Comparison of ENCODE assay signal across 1 cellular context in the genomic region with DNA sequence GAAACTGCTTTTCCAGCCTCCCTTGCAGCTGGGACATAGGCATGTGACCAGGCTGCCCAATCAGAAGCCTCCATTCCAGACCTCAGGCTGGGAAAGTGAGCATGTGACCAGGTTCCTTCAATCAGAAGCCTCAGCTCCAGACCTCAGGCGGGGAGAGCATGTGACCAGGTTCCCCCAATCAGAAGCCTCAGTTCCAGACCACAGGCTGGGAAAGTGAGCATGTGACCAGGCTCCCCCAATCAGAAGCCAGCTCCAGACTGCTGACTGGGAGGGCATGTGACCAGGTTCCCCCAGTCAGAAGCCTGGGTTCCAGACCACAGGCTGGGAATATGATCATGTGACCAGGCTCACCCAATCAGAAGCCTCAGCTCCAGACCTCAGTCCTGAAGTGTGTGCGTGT.
A peak's percentile ranks its signal among the peaks of the same experiment; 100 is the strongest.
TF ChIP-seq lines count a peak whose summit lies in the region.

No MANE protein-coding gene starts in this region.

TF ChIP-seq in GM12878, 131 proteins besides CTCF, POLR2A, EP300 and RAD21 (continued from another document):
- TF ChIP-seq, protein P1, sequence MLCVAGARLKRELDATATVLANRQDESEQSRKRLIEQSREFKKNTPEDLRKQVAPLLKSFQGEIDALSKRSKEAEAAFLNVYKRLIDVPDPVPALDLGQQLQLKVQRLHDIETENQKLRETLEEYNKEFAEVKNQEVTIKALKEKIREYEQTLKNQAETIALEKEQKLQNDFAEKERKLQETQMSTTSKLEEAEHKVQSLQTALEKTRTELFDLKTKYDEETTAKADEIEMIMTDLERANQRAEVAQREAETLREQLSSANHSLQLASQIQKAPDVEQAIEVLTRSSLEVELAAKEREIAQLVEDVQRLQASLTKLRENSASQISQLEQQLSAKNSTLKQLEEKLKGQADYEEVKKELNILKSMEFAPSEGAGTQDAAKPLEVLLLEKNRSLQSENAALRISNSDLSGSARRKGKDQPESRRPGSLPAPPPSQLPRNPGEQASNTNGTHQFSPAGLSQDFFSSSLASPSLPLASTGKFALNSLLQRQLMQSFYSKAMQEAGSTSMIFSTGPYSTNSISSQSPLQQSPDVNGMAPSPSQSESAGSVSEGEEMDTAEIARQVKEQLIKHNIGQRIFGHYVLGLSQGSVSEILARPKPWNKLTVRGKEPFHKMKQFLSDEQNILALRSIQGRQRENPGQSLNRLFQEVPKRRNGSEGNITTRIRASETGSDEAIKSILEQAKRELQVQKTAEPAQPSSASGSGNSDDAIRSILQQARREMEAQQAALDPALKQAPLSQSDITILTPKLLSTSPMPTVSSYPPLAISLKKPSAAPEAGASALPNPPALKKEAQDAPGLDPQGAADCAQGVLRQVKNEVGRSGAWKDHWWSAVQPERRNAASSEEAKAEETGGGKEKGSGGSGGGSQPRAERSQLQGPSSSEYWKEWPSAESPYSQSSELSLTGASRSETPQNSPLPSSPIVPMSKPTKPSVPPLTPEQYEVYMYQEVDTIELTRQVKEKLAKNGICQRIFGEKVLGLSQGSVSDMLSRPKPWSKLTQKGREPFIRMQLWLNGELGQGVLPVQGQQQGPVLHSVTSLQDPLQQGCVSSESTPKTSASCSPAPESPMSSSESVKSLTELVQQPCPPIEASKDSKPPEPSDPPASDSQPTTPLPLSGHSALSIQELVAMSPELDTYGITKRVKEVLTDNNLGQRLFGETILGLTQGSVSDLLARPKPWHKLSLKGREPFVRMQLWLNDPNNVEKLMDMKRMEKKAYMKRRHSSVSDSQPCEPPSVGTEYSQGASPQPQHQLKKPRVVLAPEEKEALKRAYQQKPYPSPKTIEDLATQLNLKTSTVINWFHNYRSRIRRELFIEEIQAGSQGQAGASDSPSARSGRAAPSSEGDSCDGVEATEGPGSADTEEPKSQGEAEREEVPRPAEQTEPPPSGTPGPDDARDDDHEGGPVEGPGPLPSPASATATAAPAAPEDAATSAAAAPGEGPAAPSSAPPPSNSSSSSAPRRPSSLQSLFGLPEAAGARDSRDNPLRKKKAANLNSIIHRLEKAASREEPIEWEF (IDR thresholded peaks at IDR 0.05; ENCODE audit: insufficient replicate concordance, low read depth, low read length): no peak
- TF ChIP-seq STAT3 (IDR thresholded peaks at IDR 0.05; ENCODE audit: low read depth, low read length) (no peak), SMARCA5 (IDR thresholded peaks at IDR 0.05) (no peak)
- TF ChIP-seq, protein P2, sequence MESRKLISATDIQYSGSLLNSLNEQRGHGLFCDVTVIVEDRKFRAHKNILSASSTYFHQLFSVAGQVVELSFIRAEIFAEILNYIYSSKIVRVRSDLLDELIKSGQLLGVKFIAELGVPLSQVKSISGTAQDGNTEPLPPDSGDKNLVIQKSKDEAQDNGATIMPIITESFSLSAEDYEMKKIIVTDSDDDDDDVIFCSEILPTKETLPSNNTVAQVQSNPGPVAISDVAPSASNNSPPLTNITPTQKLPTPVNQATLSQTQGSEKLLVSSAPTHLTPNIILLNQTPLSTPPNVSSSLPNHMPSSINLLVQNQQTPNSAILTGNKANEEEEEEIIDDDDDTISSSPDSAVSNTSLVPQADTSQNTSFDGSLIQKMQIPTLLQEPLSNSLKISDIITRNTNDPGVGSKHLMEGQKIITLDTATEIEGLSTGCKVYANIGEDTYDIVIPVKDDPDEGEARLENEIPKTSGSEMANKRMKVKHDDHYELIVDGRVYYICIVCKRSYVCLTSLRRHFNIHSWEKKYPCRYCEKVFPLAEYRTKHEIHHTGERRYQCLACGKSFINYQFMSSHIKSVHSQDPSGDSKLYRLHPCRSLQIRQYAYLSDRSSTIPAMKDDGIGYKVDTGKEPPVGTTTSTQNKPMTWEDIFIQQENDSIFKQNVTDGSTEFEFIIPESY (IDR thresholded peaks at IDR 0.05): peak; percentile 75; the same call in 1 of the 2 replicates
